In genomic region chr3:38133209-38133556, GRCh38 we compare ENCODE assay signal across 13 cellular contexts. TPM values are rescaled to one million over a fixed set of nuclear protein-coding genes. Genes with fewer than 3 reads are reported as not detected.
DNase-seq lines count a peak whose midpoint lies in the region; ATAC-seq and TF ChIP-seq lines count a peak whose summit lies in the region.
"Had no signal": no experiment of that assay in that cellular context is flagged by ENCODE, and none has a peak within 500 bp of the region (broad histone marks: within the 10 kb centered on the region; RNA-seq: fewer than 3 reads in every experiment).

No MANE protein-coding gene starts in this region.

- ATAC-seq in naive thymus-derived CD4-positive, alpha-beta T cell = no peak
- ATAC-seq in upper lobe of left lung (ENCODE audit: low FRiP score in 2 of 2) (no peak), HG03378 (IDR thresholded peaks at IDR 0.05; ENCODE audit: unreplicated experiment) (no peak)
- ATAC-seq: foreskin keratinocyte had no signal

- H2BK15ac ChIP-seq in H9 (ENCODE audit: low read depth, low read length) = no peak overlapping the region

- intact Hi-C loops in colonic mucosa (cut with DNase I) = no loop called here
- intact Hi-C loops in naive thymus-derived CD4-positive, alpha-beta T cell (cut with micrococcal nuclease) = loop anchor here (10.0 kb wide), 3 partner anchors 922 to 1272 kb away; partner anchors contain the start of genes RPSA (in 1 of the 2), SCN11A (in 1 of the 2), SLC25A38 (in 1 of the 2) and WDR48 (in 1 of the 2)

- no peaks in the 10 kb centered on the region for H3K36me3 Mint-ChIP-seq in activated naive CD8-positive, alpha-beta T cell
- H3K36me3 Mint-ChIP-seq in activated naive CD8-positive, alpha-beta T cell treated with anti-CD3 and anti-CD28 coated beads for 36 hours = peaks cover 19% of the 10 kb centered on the region
- peaks cover 0 to 34% (median 12%) of the 10 kb centered on the region in 5 donors for H3K36me3 Mint-ChIP-seq in naive thymus-derived CD4-positive, alpha-beta T cell
- H3K36me3 Mint-ChIP-seq in H9 (ENCODE audit: insufficient read depth in 1 of 3, low read depth in 3 of 3) = peaks cover 34 to 58% (median 35%) of the 10 kb centered on the region in 3 experiments

- H3K27ac Mint-ChIP-seq in activated naive CD8-positive, alpha-beta T cell = peak overlapping the region; percentile 64
- H3K27ac Mint-ChIP-seq in activated naive CD8-positive, alpha-beta T cell treated with anti-CD3 and anti-CD28 coated beads for 36 hours = no peak overlapping the region
- H3K27ac Mint-ChIP-seq in naive thymus-derived CD4-positive, alpha-beta T cell = peak overlapping the region in 6 of 9 donors; percentile 22 to 95 (median 58)
- H3K27ac Mint-ChIP-seq in H9 = no peak overlapping the region
- H3K27ac Mint-ChIP-seq: activated T-helper 1 cell treated with anti-CD3 and anti-CD28 coated beads, Interleukin-12 subunit alpha, Interleukin-12 subunit beta, Interleukin-2, Interleukin-4 antibody, amounts not matched to agents 30 ng/mL and 10 ng/mL and 1 ng/mL, durations not matched to agents 14 hours and 24 hours and 36 hours; stimulated activated naive CD8-positive, alpha-beta T cell treated with anti-CD3 and anti-CD28 coated beads, Interleukin-15, Interleukin-2, amounts not matched to agents 100 ng/mL and 50 ng/mL, for 24 hours had no signal

- no peak overlapping the region for H2AK5ac ChIP-seq in H9 (ENCODE audit: insufficient read length, low read length)

- H3K56ac ChIP-seq in H9 (ENCODE audit: insufficient read length, low read depth, low read length) = no peak overlapping the region

- H3K27me3 Mint-ChIP-seq in activated naive CD8-positive, alpha-beta T cell = no peaks in the 10 kb centered on the region
- no peaks in the 10 kb centered on the region for H3K27me3 Mint-ChIP-seq in activated naive CD8-positive, alpha-beta T cell treated with anti-CD3 and anti-CD28 coated beads for 36 hours
- H3K27me3 Mint-ChIP-seq in naive thymus-derived CD4-positive, alpha-beta T cell = no peaks in the 10 kb centered on the region
- no peaks in the 10 kb centered on the region for H3K27me3 Mint-ChIP-seq in H9 (ENCODE audit: low read depth)
- H3K27me3 Mint-ChIP-seq: stimulated activated naive CD8-positive, alpha-beta T cell treated with anti-CD3 and anti-CD28 coated beads, Interleukin-15, Interleukin-2, amounts not matched to agents 100 ng/mL and 50 ng/mL, for 24 hours had no signal

- POLR2A ChIA-PET in naive thymus-derived CD4-positive, alpha-beta T cell (lab: Charles Lee) = interaction anchor here (0.6 kb wide), 1 partner anchor 98 kb away, joined by 3 read pairs; no protein-coding TSS in a partner anchor

- H3K36me3 ChIP-seq in colonic mucosa (peaks cover 13% of the 10 kb centered on the region), upper lobe of left lung (peaks cover 16 to 65% (median 54%) of the 10 kb centered on the region in 4 donors)
- peaks cover 0 to 65% (median 5%) of the 10 kb centered on the region in 3 experiments for H3K36me3 ChIP-seq in naive thymus-derived CD4-positive, alpha-beta T cell (ENCODE audit: control insufficient read depth in 2 of 3, insufficient read depth in 3 of 3, low read length in 3 of 3)

- DNase-seq in activated naive CD8-positive, alpha-beta T cell treated with anti-CD3 and anti-CD28 coated beads for 36 hours = no peak
- DNase-seq in colonic mucosa (no peak), upper lobe of left lung (no peak), H9 (no peak), NCI-H128 (lab: John Stamatoyannopoulos, UW; ENCODE audit: unreplicated experiment) (no peak)
- no peak for DNase-seq in naive thymus-derived CD4-positive, alpha-beta T cell
- DNase-seq: NCI-H187, NCI-H446 had no signal

- no peak overlapping the region for H2AFZ ChIP-seq in H9 (ENCODE audit: low read length)

- TF ChIP-seq POLR2A in upper lobe of left lung (IDR thresholded peaks at IDR 0.05) = no peak

- H4K5ac ChIP-seq in H9 (ENCODE audit: insufficient read length, low read depth, low read length) = no peak overlapping the region

- H3K79me1 ChIP-seq in H9 (ENCODE audit: insufficient read depth, low read depth, low read length, poor library complexity, severe bottlenecking) = no peaks in the 10 kb centered on the region

- no peak overlapping the region for H3K18ac ChIP-seq in H9 (ENCODE audit: insufficient read length, low read depth, low read length)

- H3K27me3 ChIP-seq in colonic mucosa = no peaks in the 10 kb centered on the region
- H3K27me3 ChIP-seq in naive thymus-derived CD4-positive, alpha-beta T cell (ENCODE audit: control insufficient read depth in 2 of 2, insufficient read depth in 2 of 2, low read length in 2 of 2) = no peaks in the 10 kb centered on the region
- no peaks in the 10 kb centered on the region for H3K27me3 ChIP-seq in upper lobe of left lung
- H3K27me3 ChIP-seq in H9 (ENCODE audit: insufficient read depth, low read length) = no peaks in the 10 kb centered on the region
- H3K27me3 ChIP-seq: foreskin keratinocyte had no signal

- H2BK5ac ChIP-seq in H9 (ENCODE audit: insufficient read length, low read length) = no peak overlapping the region

- H3T11ph ChIP-seq in H9 (ENCODE audit: low read length) = no peak overlapping the region

- H4K20me1 ChIP-seq in H9 (ENCODE audit: control insufficient read depth, insufficient read depth, insufficient read length) = no peaks in the 10 kb centered on the region

- TF ChIP-seq CTCF in colonic mucosa (IDR thresholded peaks at IDR 0.05) = no peak
- TF ChIP-seq CTCF in upper lobe of left lung (IDR thresholded peaks at IDR 0.05) = no peak
- TF ChIP-seq CTCF in H9 (conservative IDR thresholded peaks at IDR 0.05) = no peak

- peaks cover 51% of the 10 kb centered on the region for H3K4me1 Mint-ChIP-seq in activated naive CD8-positive, alpha-beta T cell (ENCODE audit: low read depth)
- peaks cover 35% of the 10 kb centered on the region for H3K4me1 Mint-ChIP-seq in activated naive CD8-positive, alpha-beta T cell treated with anti-CD3 and anti-CD28 coated beads for 36 hours
- peaks cover 35 to 70% (median 51%) of the 10 kb centered on the region in 7 donors for H3K4me1 Mint-ChIP-seq in naive thymus-derived CD4-positive, alpha-beta T cell
- peaks cover 23 to 25% of the 10 kb centered on the region in 2 experiments for H3K4me1 Mint-ChIP-seq in H9

- H3K9ac ChIP-seq in colonic mucosa (ENCODE audit: low read depth in 2 of 2, low read length in 2 of 2) (peak overlapping the region in 1 of 2 donors; percentile 56), H9 (ENCODE audit: extremely low read depth, insufficient read length, low read length) (no peak overlapping the region)

- no peak overlapping the region for H3K14ac ChIP-seq in H9 (ENCODE audit: insufficient read depth, low read length)

- H2BK12ac ChIP-seq in H9 (ENCODE audit: insufficient read length, low read depth, low read length) = no peak overlapping the region

- TF ChIP-seq EP300 in upper lobe of left lung (IDR thresholded peaks at IDR 0.05) = no peak

- no peaks in the 10 kb centered on the region for H3K79me2 ChIP-seq in H9 (ENCODE audit: insufficient read depth, low read length)

- H3K4me3 Mint-ChIP-seq in activated naive CD8-positive, alpha-beta T cell = no peak overlapping the region
- H3K4me3 Mint-ChIP-seq in activated naive CD8-positive, alpha-beta T cell treated with anti-CD3 and anti-CD28 coated beads for 36 hours = no peak overlapping the region
- H3K4me3 Mint-ChIP-seq in naive thymus-derived CD4-positive, alpha-beta T cell = peak overlapping the region in 2 of 10 donors; percentile 23 to 49
- H3K4me3 Mint-ChIP-seq in H9 = no peak overlapping the region
- H3K4me3 Mint-ChIP-seq: activated T-helper 1 cell treated with anti-CD3 and anti-CD28 coated beads, Interleukin-12 subunit alpha, Interleukin-12 subunit beta, Interleukin-2, Interleukin-4 antibody, amounts not matched to agents 30 ng/mL and 10 ng/mL and 1 ng/mL, durations not matched to agents 14 hours and 24 hours and 36 hours; stimulated activated naive CD8-positive, alpha-beta T cell treated with anti-CD3 and anti-CD28 coated beads, Interleukin-15, Interleukin-2, amounts not matched to agents 100 ng/mL and 50 ng/mL, for 24 hours had no signal

- H3K4ac ChIP-seq in H9 (ENCODE audit: low read depth, low read length) = no peak overlapping the region

- H3K4me1 ChIP-seq in colonic mucosa (peaks cover 21% of the 10 kb centered on the region), upper lobe of left lung (peaks cover 33 to 62% (median 55%) of the 10 kb centered on the region in 4 donors), H9 (ENCODE audit: insufficient read depth, low read length) (peaks cover 4% of the 10 kb centered on the region; the same call in 1 of the 2 replicates)
- peaks cover 7 to 22% of the 10 kb centered on the region in 2 donors for H3K4me1 ChIP-seq in naive thymus-derived CD4-positive, alpha-beta T cell (ENCODE audit: control insufficient read depth in 2 of 2, insufficient read depth in 2 of 2, low read length in 2 of 2)

- no peak overlapping the region for H4K91ac ChIP-seq in H9 (ENCODE audit: insufficient read length, low read depth, low read length)

- no peaks in the 10 kb centered on the region for H3K9me3 Mint-ChIP-seq in activated naive CD8-positive, alpha-beta T cell (ENCODE audit: low read depth)
- H3K9me3 Mint-ChIP-seq in activated naive CD8-positive, alpha-beta T cell treated with anti-CD3 and anti-CD28 coated beads for 36 hours = no peaks in the 10 kb centered on the region
- H3K9me3 Mint-ChIP-seq in naive thymus-derived CD4-positive, alpha-beta T cell = no peaks in the 10 kb centered on the region
- no peaks in the 10 kb centered on the region; a peak in 1 of 5 replicates for H3K9me3 Mint-ChIP-seq in H9
- H3K9me3 Mint-ChIP-seq: activated T-helper 1 cell treated with anti-CD3 and anti-CD28 coated beads, Interleukin-12 subunit alpha, Interleukin-12 subunit beta, Interleukin-2, Interleukin-4 antibody, amounts not matched to agents 30 ng/mL and 10 ng/mL and 1 ng/mL, durations not matched to agents 14 hours and 24 hours and 36 hours; stimulated activated naive CD8-positive, alpha-beta T cell treated with anti-CD3 and anti-CD28 coated beads, Interleukin-15, Interleukin-2, amounts not matched to agents 100 ng/mL and 50 ng/mL, for 24 hours had no signal

- H3K27ac ChIP-seq in colonic mucosa (peak overlapping the region; percentile 71), upper lobe of left lung (peak overlapping the region in 3 of 4 donors; percentile 13 to 62 (median 38)), H9 (ENCODE audit: insufficient read length, low read depth, low read length) (no peak overlapping the region)
- H3K27ac ChIP-seq in naive thymus-derived CD4-positive, alpha-beta T cell (ENCODE audit: low read depth, low read length) = peak overlapping the region; percentile 17
- H3K27ac ChIP-seq: foreskin keratinocyte had no signal

- WGBS in upper lobe of left lung, 2 donors = 78 to 81% methylated on average over 3 of the region's 3 CpGs
- WGBS in H9 (ENCODE audit: extremely low coverage, insufficient read length, low lambda C conversion rate) = no CpG with 5 or more reads among the region's 3 CpGs

- no peak overlapping the region for H4K8ac ChIP-seq in H9 (replicated peaks; ENCODE audit: insufficient read length, low read depth, low read length)

- H3K23me2 ChIP-seq in H9 (ENCODE audit: insufficient read length, low read depth, low read length, poor library complexity, severe bottlenecking) = peaks cover 10% of the 10 kb centered on the region

- CTCF ChIA-PET in naive thymus-derived CD4-positive, alpha-beta T cell (lab: Charles Lee) = no interaction called here

- H3K4me2 ChIP-seq in H9 (ENCODE audit: insufficient read depth, insufficient read length, low read length) = no peak overlapping the region

- no peak overlapping the region for H3K23ac ChIP-seq in H9 (ENCODE audit: insufficient read length, low read depth, low read length)

- H3K4me3 ChIP-seq in colonic mucosa (no peak overlapping the region), upper lobe of left lung (no peak overlapping the region)
- no peak overlapping the region for H3K4me3 ChIP-seq in naive thymus-derived CD4-positive, alpha-beta T cell (ENCODE audit: low read length)

- no peak overlapping the region for H2BK120ac ChIP-seq in H9 (ENCODE audit: low read depth, low read length, poor library complexity, severe bottlenecking)

- no peak overlapping the region for H2BK20ac ChIP-seq in H9 (ENCODE audit: low read depth, low read length, poor library complexity, severe bottlenecking)

- H3K9me3 ChIP-seq in colonic mucosa (no peaks in the 10 kb centered on the region), upper lobe of left lung (no peaks in the 10 kb centered on the region), H9 (ENCODE audit: control insufficient read depth, low read depth, low read length) (no peaks in the 10 kb centered on the region)
- no peaks in the 10 kb centered on the region for H3K9me3 ChIP-seq in naive thymus-derived CD4-positive, alpha-beta T cell (ENCODE audit: control insufficient read depth in 2 of 3, low read length in 3 of 3)

RNA-seq across cellular contexts. Expression of gene ACAA1, which starts 3.7 kb away (rescaled TPM):
- total RNA-seq in activated naive CD8-positive, alpha-beta T cell treated with anti-CD3 and anti-CD28 coated beads for 36 hours = 10 to 100 TPM; 69.0 to 70.2 TPM
- total RNA-seq in colonic mucosa (100 to 1,000 TPM; 135 to 167 TPM), upper lobe of left lung (100 to 1,000 TPM in 4 of 6 donors, 10 to 100 TPM in 2; 67.1 to 170 (median 116) TPM), H9 (2021) (41.9 and 44.3 TPM in 2 replicates)
- 100 to 1,000 TPM in 1 of 5 experiments, 10 to 100 TPM in 4; 88.1 to 129 (median 91.0) TPM for total RNA-seq in naive thymus-derived CD4-positive, alpha-beta T cell
- polyA plus RNA-seq in naive thymus-derived CD4-positive, alpha-beta T cell = 10 to 100 TPM; 64.4 to 65.9 TPM

RNA-seq across cellular contexts. Expression of gene MYD88, which starts 5.3 kb away (rescaled TPM):
- total RNA-seq in activated naive CD8-positive, alpha-beta T cell treated with anti-CD3 and anti-CD28 coated beads for 36 hours = 10 to 100 TPM; 46.2 to 48.0 TPM
- total RNA-seq in colonic mucosa (10 to 100 TPM; 69.5 to 70.4 TPM), upper lobe of left lung (100 to 1,000 TPM in 2 of 6 donors, 10 to 100 TPM in 4; 38.1 to 116 (median 83.3) TPM), H9 (2021) (33.4 and 34.2 TPM in 2 replicates)
- total RNA-seq in naive thymus-derived CD4-positive, alpha-beta T cell = 100 to 1,000 TPM in 1 of 5 experiments, 10 to 100 TPM in 4; 35.2 to 108 (median 41.6) TPM
- polyA plus RNA-seq in naive thymus-derived CD4-positive, alpha-beta T cell = 10 to 100 TPM; 52.8 to 75.4 TPM

RNA-seq across cellular contexts. Expression of gene OXSR1, which starts 32.2 kb away (rescaled TPM):
- total RNA-seq in activated naive CD8-positive, alpha-beta T cell treated with anti-CD3 and anti-CD28 coated beads for 36 hours = 10 to 100 TPM; 57.3 to 59.9 TPM
- total RNA-seq in colonic mucosa (10 to 100 TPM; 32.0 to 57.3 TPM), upper lobe of left lung (10 to 100 TPM; 26.6 to 43.7 (median 31.6) TPM), H9 (2021) (53.8 and 54.1 TPM in 2 replicates)
- 10 to 100 TPM; 35.0 to 59.7 (median 38.8) TPM for total RNA-seq in naive thymus-derived CD4-positive, alpha-beta T cell
- 10 to 100 TPM; 12.3 to 14.4 TPM for polyA plus RNA-seq in naive thymus-derived CD4-positive, alpha-beta T cell

Comparison
In these comparisons a context has a peak if more than half of its experiments do, and no peak if none do; other contexts are left out.
1. H3K27ac Mint-ChIP-seq: peak in activated naive CD8-positive, alpha-beta T cell (single experiment) and naive thymus-derived CD4-positive, alpha-beta T cell (6 of 9); none in activated naive CD8-positive, alpha-beta T cell treated with anti-CD3 and anti-CD28 coated beads for 36 hours (single experiment) and H9 (0 of 3).